Comparison of ENCODE assay signal across 17 cellular contexts in the genomic region with DNA sequence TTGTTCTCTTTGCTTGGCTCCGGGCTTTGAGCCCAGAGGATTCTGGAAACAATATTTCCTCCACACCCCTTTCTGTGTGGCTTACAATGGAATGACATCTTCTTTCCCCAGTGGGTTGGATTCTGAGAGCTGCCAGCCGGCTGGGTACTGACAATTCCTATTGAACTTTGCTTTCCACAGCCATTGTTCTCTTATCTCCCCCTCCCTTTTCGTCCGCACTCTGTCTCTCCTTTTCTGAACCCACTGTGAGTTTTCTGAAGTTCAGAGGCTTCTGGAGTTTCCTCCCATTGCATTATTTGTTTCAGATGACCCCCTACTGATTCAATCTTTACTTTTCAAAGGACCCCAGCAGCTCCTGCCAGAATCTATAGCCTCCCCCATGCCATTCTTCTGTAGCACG. TPM values are rescaled to one million over a fixed set of nuclear protein-coding genes. Genes with fewer than 3 reads are reported as not detected.
DNase-seq lines count a peak whose midpoint lies in the region; ATAC-seq and TF ChIP-seq lines count a peak whose summit lies in the region.
"Had no signal": no experiment of that assay in that cellular context is flagged by ENCODE, and none has a peak within 500 bp of the region (broad histone marks: within the 10 kb centered on the region; RNA-seq: fewer than 3 reads in every experiment).

No MANE protein-coding gene starts in this region.

- peak overlapping the region; percentile 31 for H3K4me3 ChIP-seq in HUES48 (ENCODE audit: low read depth, low read length)
- no peak overlapping the region for H3K4me3 ChIP-seq in fibroblast of the aortic adventitia (ENCODE audit: low read depth, low read length)
- no peak overlapping the region for H3K4me3 ChIP-seq in MM.1S (ENCODE audit: low read length)
- no peak overlapping the region for H3K4me3 ChIP-seq in esophagus muscularis mucosa
- H3K4me3 ChIP-seq: upper lobe of left lung had no signal

- H2AFZ ChIP-seq in MM.1S (ENCODE audit: low read length) = no peak overlapping the region

- DNase-seq in COR-L47 (lab: John Stamatoyannopoulos, UW) (peak; percentile 49), fibroblast of the aortic adventitia (ENCODE audit: low read depth) (peak; percentile 50), mucosa of gallbladder (ENCODE audit: low spot score) (peak; percentile 47), MM.1S (no peak), esophagus muscularis mucosa (ENCODE audit: extremely low spot score) (no peak)
- DNase-seq in stimulated activated CD4-positive, alpha-beta T cell treated with anti-CD3 and anti-CD28 coated beads, Interleukin-15, amount 100 ng/mL, for 24 hours = no peak
- DNase-seq: activated CD4-positive, alpha-beta T cell treated with anti-CD3 and anti-CD28 coated beads for 1 hour; activated CD8-positive, alpha-beta memory T cell treated with anti-CD3 and anti-CD28 coated beads, Interleukin-2, amount 50 U/mL, for 48 hours; NCI-H526; upper lobe of left lung had no signal

- WGBS in esophagus muscularis mucosa = 43% methylated on average over 5 of the region's 5 CpGs

- H3K27me3 ChIP-seq in HUES48 (ENCODE audit: control insufficient read depth, insufficient read depth, low read length) (0 out of 2 replicates have a peak, but pooled peaks cover 4% of the 10 kb centered on the region), MM.1S (replicated peaks; ENCODE audit: insufficient read depth, low read length) (no peaks in the 10 kb centered on the region), esophagus muscularis mucosa (no peaks in the 10 kb centered on the region)
- H3K27me3 ChIP-seq: upper lobe of left lung had no signal

- H3K27ac ChIP-seq in HUES48 (ENCODE audit: low read depth, low read length) (peak overlapping the region; percentile 74), MM.1S (ENCODE audit: low read length) (no peak overlapping the region), esophagus muscularis mucosa (replicated peaks in 1 of 4) (no peak overlapping the region)
- H3K27ac ChIP-seq: RWPE1, upper lobe of left lung had no signal

- peaks cover 42% of the 10 kb centered on the region for H3K4me1 ChIP-seq in HUES48 (ENCODE audit: control insufficient read depth, insufficient read depth, low read length)
- no peaks in the 10 kb centered on the region for H3K4me1 ChIP-seq in MM.1S (ENCODE audit: low read length)
- H3K4me1 ChIP-seq in esophagus muscularis mucosa = peaks cover 0 to 17% (median under 1%) of the 10 kb centered on the region in 4 donors
- H3K4me1 ChIP-seq: upper lobe of left lung had no signal

- no peaks in the 10 kb centered on the region for H4K20me1 ChIP-seq in MM.1S (ENCODE audit: insufficient read depth, low read length)

- TF ChIP-seq POLR2A in esophagus muscularis mucosa (IDR thresholded peaks at IDR 0.05; ENCODE audit: low read depth) = no peak

- no peaks in the 10 kb centered on the region for H3F3A ChIP-seq in MM.1S (ENCODE audit: insufficient read depth, low read length)

- H3K9me2 ChIP-seq in MM.1S (replicated peaks; ENCODE audit: insufficient read depth, low read length) = no peaks in the 10 kb centered on the region

- H3K9me3 ChIP-seq in HUES48 (ENCODE audit: control insufficient read depth, insufficient read depth, low read length) (no peaks in the 10 kb centered on the region), MM.1S (replicated peaks; ENCODE audit: insufficient read depth, low read length) (no peaks in the 10 kb centered on the region), esophagus muscularis mucosa (no peaks in the 10 kb centered on the region)
- H3K9me3 ChIP-seq: upper lobe of left lung had no signal

- TF ChIP-seq EP300 in esophagus muscularis mucosa (IDR thresholded peaks at IDR 0.05) = no peak

- H3K4me2 ChIP-seq in MM.1S (ENCODE audit: low read depth, low read length) = no peak overlapping the region

- H3K36me3 ChIP-seq in HUES48 (ENCODE audit: control insufficient read depth, insufficient read depth, low read length) (no peaks in the 10 kb centered on the region), MM.1S (replicated peaks; ENCODE audit: insufficient read depth, low read length) (no peaks in the 10 kb centered on the region), esophagus muscularis mucosa (no peaks in the 10 kb centered on the region)
- H3K36me3 ChIP-seq: upper lobe of left lung had no signal

- no peak overlapping the region for H3K9ac ChIP-seq in HUES48 (ENCODE audit: low read depth, low read length)
- H3K9ac ChIP-seq in MM.1S (ENCODE audit: low read length) = no peak overlapping the region

- ATAC-seq in HG03342 (IDR thresholded peaks at IDR 0.05; ENCODE audit: unreplicated experiment) = no peak

- TF ChIP-seq CTCF in fibroblast of the aortic adventitia (IDR thresholded peaks at IDR 0.05; ENCODE audit: insufficient read depth, low read length) = no peak
- TF ChIP-seq CTCF in MM.1S (IDR thresholded peaks at IDR 0.05; ENCODE audit: low read length) = no peak
- no peak for TF ChIP-seq CTCF in esophagus muscularis mucosa (IDR thresholded peaks at IDR 0.05)

- intact Hi-C loops in esophagus muscularis mucosa (cut with DNase I) = loop anchor here (5.0 kb wide), 1 partner anchor 1220 kb away; no protein-coding TSS in a partner anchor

- no peaks in the 10 kb centered on the region for H3K79me2 ChIP-seq in MM.1S (ENCODE audit: low read length)

RNA-seq across cellular contexts. Expression of a gene that starts 10.4 kb away (rescaled TPM):
- not detected in 2 replicates for total RNA-seq in fibroblast of the aortic adventitia (ENCODE audit: low replicate concordance)
- 1.5 TPM for total RNA-seq in mucosa of gallbladder
- total RNA-seq in esophagus muscularis mucosa = 10 to 100 TPM; 24.4 to 42.8 (median 31.3) TPM
- total RNA-seq: B cell, HT1080, mesenteric fat pad, progenitor cell of endocrine pancreas had no signal

Comparison
In these comparisons a context has a peak if more than half of its experiments do, and no peak if none do; other contexts are left out.
1. DNase-seq: peak in COR-L47 (single experiment), fibroblast of the aortic adventitia (single experiment) and mucosa of gallbladder (single experiment); none in stimulated activated CD4-positive, alpha-beta T cell treated with anti-CD3 and anti-CD28 coated beads, Interleukin-15, amount 100 ng/mL, for 24 hours (single experiment), MM.1S (single experiment) and esophagus muscularis mucosa (single experiment).
2. RNA of a gene that starts 10.4 kb away (total RNA-seq): 24.4 to 42.8 TPM in esophagus muscularis mucosa; 1.5 TPM in mucosa of gallbladder (single experiment) and not detected in fibroblast of the aortic adventitia; every median in the first group is over 10 times any median in the second.